ENCODE assay signal across 23 cellular contexts in genomic region chrX:154300815-154301214, GRCh38. TPM values are rescaled to one million over a fixed set of nuclear protein-coding genes. Genes with fewer than 3 reads are reported as not detected.
"Had no signal": no experiment of that assay in that cellular context is flagged by ENCODE, and none has a peak within 500 bp of the region (broad histone marks: within the 10 kb centered on the region; RNA-seq: fewer than 3 reads in every experiment).

No MANE protein-coding gene starts in this region.

- H3K9me3 ChIP-seq: ascending aorta, left lung, mucosa of descending colon, prostate gland, tibial nerve had no signal

- DNase-seq: activated CD4-positive, alpha-beta T cell treated with anti-CD3 and anti-CD28 coated beads, Interleukin-2, amount 50 U/mL, for 1 hour; activated CD4-positive, CD25-positive, alpha-beta regulatory T cell treated with anti-CD3 and anti-CD28 coated beads, Interleukin-2, amount 50 U/mL, for 72 hours; activated CD8-positive, alpha-beta memory T cell treated with anti-CD3 and anti-CD28 coated beads, Interleukin-2, amount 50 U/mL, for 4 hours; activated effector memory CD4-positive, alpha-beta T cell treated with Interleukin-2 at 50 U/mL for 16 hours; activated naive CD4-positive, alpha-beta T cell treated with anti-CD3 and anti-CD28 coated beads, Interleukin-2, amount 10 ng/mL, durations not matched to agents 7 days and 5 days; activated T-cell treated with anti-CD3 and anti-CD28 coated beads, Interleukin-2, amount 50 U/mL, for 4 hours; head of caudate nucleus; left lung; mucosa of descending colon; naive B cell; T1000 had no signal

- H3K27ac ChIP-seq: ascending aorta, coronary artery, prostate gland, right atrium auricular region, tibial nerve, VCaP had no signal

- H3K4me1 ChIP-seq: ascending aorta, left lung, prostate gland, right atrium auricular region, tibial nerve had no signal

- H3K36me3 ChIP-seq: ascending aorta, left lung, prostate gland, right atrium auricular region, tibial nerve had no signal

- H3K4me3 ChIP-seq: ascending aorta, coronary artery, left lung, mucosa of descending colon, prostate gland, right atrium auricular region, tibial nerve had no signal

- ATAC-seq: activated T-cell treated with anti-CD3 and anti-CD28 coated beads, Interleukin-2, amount 50 U/mL, for 4 hours; left lung; mucosa of descending colon had no signal

- H3K27me3 ChIP-seq: ascending aorta, left lung, right atrium auricular region, tibial nerve had no signal

RNA-seq across cellular contexts. Expression of gene TKTL1, which starts 5.2 kb away (rescaled TPM):
- total RNA-seq: activated T-cell treated with anti-CD3 and anti-CD28 coated beads, Interleukin-2, amount 50 U/mL, for 4 hours; ascending aorta; mucosa of descending colon; osteoblast; tibial nerve had no signal
- polyA plus RNA-seq: keratinocyte had no signal

RNA-seq across cellular contexts. Expression of gene TEX28, which starts 5.9 kb away (rescaled TPM):
- total RNA-seq: activated T-cell treated with anti-CD3 and anti-CD28 coated beads, Interleukin-2, amount 50 U/mL, for 4 hours; ascending aorta; epithelial cell of proximal tubule; frontal cortex; left lung; mucosa of descending colon; neural crest cell; osteoblast; right atrium auricular region; skeletal muscle tissue; tibial nerve had no signal
- polyA plus RNA-seq: keratinocyte had no signal

RNA-seq across cellular contexts. Expression of gene OPN1MW3, which starts 43.4 kb away (rescaled TPM):
- total RNA-seq: activated T-cell treated with anti-CD3 and anti-CD28 coated beads, Interleukin-2, amount 50 U/mL, for 4 hours; ascending aorta; epithelial cell of proximal tubule; frontal cortex; left lung; mucosa of descending colon; neural crest cell; osteoblast; prostate gland; right atrium auricular region; skeletal muscle tissue; tibial nerve had no signal
- polyA plus RNA-seq: keratinocyte had no signal
